31 cellular contexts compared by ENCODE assay signal in genomic region chr3:35832140-35832571, GRCh38.
DNase-seq lines count a peak whose midpoint lies in the region; ATAC-seq and TF ChIP-seq lines count a peak whose summit lies in the region.
"Had no signal": no experiment of that assay in that cellular context is flagged by ENCODE, and none has a peak within 500 bp of the region (broad histone marks: within the 10 kb centered on the region; RNA-seq: fewer than 3 reads in every experiment).

No MANE protein-coding gene starts in this region.

- H3K36me3 ChIP-seq in smooth muscle cell (ENCODE audit: low read depth) (no peaks in the 10 kb centered on the region), mucosa of descending colon (ENCODE audit: low read depth) (no peaks in the 10 kb centered on the region)
- H3K36me3 ChIP-seq: adrenal gland, neutrophil, prostate gland, upper lobe of right lung had no signal

- H3F3A ChIP-seq in smooth muscle cell (ENCODE audit: low read depth), result no peaks in the 10 kb centered on the region

- H3K27ac Mint-ChIP-seq in Calu3 (ENCODE audit: unreplicated experiment) (peak overlapping the region; percentile 76), nephron (peak overlapping the region in 2 of 3 experiments; percentile 49 to 55)
- H3K27ac Mint-ChIP-seq: activated CD4-positive, alpha-beta memory T cell treated with anti-CD3 and anti-CD28 coated beads, Interleukin-2, amount 10 ng/mL, durations not matched to agents 7 days and 5 days; activated naive CD4-positive, alpha-beta T cell treated with anti-CD3 and anti-CD28 coated beads, Interleukin-2, amount 10 ng/mL, durations not matched to agents 7 days and 5 days; activated T-helper 1 cell treated with anti-CD3 and anti-CD28 coated beads, Interleukin-12 subunit alpha, Interleukin-12 subunit beta, Interleukin-2, Interleukin-4 antibody, amounts not matched to agents 30 ng/mL and 10 ng/mL and 1 ng/mL, durations not matched to agents 14 hours and 24 hours and 36 hours; brain; immature natural killer cell; T-helper 17 cell had no signal

- no peak overlapping the region for H3K4me2 ChIP-seq in smooth muscle cell
- H3K4me2 ChIP-seq: KMS-11 had no signal

- no peak for ATAC-seq in mucosa of descending colon
- ATAC-seq: HCT116, sciatic nerve, T-helper 17 cell, upper lobe of right lung had no signal

- no peak overlapping the region for H2AFZ ChIP-seq in smooth muscle cell (ENCODE audit: low read depth)

- BruUV-seq in Calu3 (replicated peaks; lab: Mats Ljungman, UMichigan), result no TSS peak

- intact Hi-C loops in Calu3 (cut with micrococcal nuclease; ENCODE audit: unreplicated experiment) (no loop called here), mucosa of descending colon (cut with DNase I, micrococcal nuclease) (no loop called here)

- peaks cover 13% of the 10 kb centered on the region for H3K27me3 Mint-ChIP-seq in Calu3 (ENCODE audit: unreplicated experiment)
- H3K27me3 Mint-ChIP-seq in nephron (ENCODE audit: low read depth), result no peaks in the 10 kb centered on the region
- H3K27me3 Mint-ChIP-seq: activated CD4-positive, alpha-beta memory T cell treated with anti-CD3 and anti-CD28 coated beads, Interleukin-2, amount 10 ng/mL, durations not matched to agents 7 days and 5 days; activated naive CD4-positive, alpha-beta T cell treated with anti-CD3 and anti-CD28 coated beads, Interleukin-2, amount 10 ng/mL, durations not matched to agents 7 days and 5 days; T-helper 17 cell had no signal

- no peaks in the 10 kb centered on the region for H3K4me1 ChIP-seq in smooth muscle cell (ENCODE audit: low read depth)
- no peaks in the 10 kb centered on the region for H3K4me1 ChIP-seq in mucosa of descending colon (ENCODE audit: low read depth)
- H3K4me1 ChIP-seq: adrenal gland, prostate gland, upper lobe of right lung had no signal

- H3K79me2 ChIP-seq in smooth muscle cell (ENCODE audit: low read depth), result no peaks in the 10 kb centered on the region

- H3K4me1 Mint-ChIP-seq in Calu3 (ENCODE audit: low read depth, unreplicated experiment) (peaks cover 42% of the 10 kb centered on the region), nephron (peaks cover 13% of the 10 kb centered on the region)
- H3K4me1 Mint-ChIP-seq: activated CD4-positive, alpha-beta memory T cell treated with anti-CD3 and anti-CD28 coated beads, Interleukin-2, amount 10 ng/mL, durations not matched to agents 7 days and 5 days; activated naive CD4-positive, alpha-beta T cell treated with anti-CD3 and anti-CD28 coated beads, Interleukin-2, amount 10 ng/mL, durations not matched to agents 7 days and 5 days; immature natural killer cell; T-helper 17 cell had no signal

- H3K9me3 ChIP-seq in smooth muscle cell (replicated peaks; ENCODE audit: low read depth) (no peaks in the 10 kb centered on the region), mucosa of descending colon (no peaks in the 10 kb centered on the region)
- H3K9me3 ChIP-seq: adrenal gland, neutrophil, prostate gland, upper lobe of right lung had no signal

- CTCF ChIA-PET in Calu3 (lab: Charles Lee), result no interaction called here

- H3K9me3 Mint-ChIP-seq in Calu3 (ENCODE audit: low read depth, unreplicated experiment) (no peaks in the 10 kb centered on the region), nephron (no peaks in the 10 kb centered on the region)
- H3K9me3 Mint-ChIP-seq: activated naive CD4-positive, alpha-beta T cell treated with anti-CD3 and anti-CD28 coated beads, Interleukin-2, amount 10 ng/mL, durations not matched to agents 7 days and 5 days; activated T-helper 1 cell treated with anti-CD3 and anti-CD28 coated beads, Interleukin-12 subunit alpha, Interleukin-12 subunit beta, Interleukin-2, Interleukin-4 antibody, amounts not matched to agents 30 ng/mL and 10 ng/mL and 1 ng/mL, durations not matched to agents 14 hours and 24 hours and 36 hours; brain had no signal

- no peaks in the 10 kb centered on the region for H3K36me3 Mint-ChIP-seq in Calu3 (ENCODE audit: insufficient read depth, unreplicated experiment)
- no peaks in the 10 kb centered on the region for H3K36me3 Mint-ChIP-seq in nephron (ENCODE audit: low read depth)
- H3K36me3 Mint-ChIP-seq: activated naive CD4-positive, alpha-beta T cell treated with anti-CD3 and anti-CD28 coated beads, Interleukin-2, amount 10 ng/mL, durations not matched to agents 7 days and 5 days; brain had no signal

- 62% methylated on average over 5 of the region's 5 CpGs for WGBS in smooth muscle cell (ENCODE audit: low lambda C conversion rate)

- H3K27me3 ChIP-seq in smooth muscle cell (ENCODE audit: low read depth), result no peaks in the 10 kb centered on the region
- H3K27me3 ChIP-seq: adrenal gland, neutrophil had no signal

- no peak overlapping the region for H3K9ac ChIP-seq in smooth muscle cell (ENCODE audit: low read depth)
- H3K9ac ChIP-seq: KMS-11 had no signal

- peak; percentile 11 for DNase-seq in Calu3
- DNase-seq in NOMO-1 treated with DMSO at 0.1 percent for 48 hours (lab: John Stamatoyannopoulos, UW; ENCODE audit: unreplicated experiment), result peak; percentile 52
- DNase-seq in choroid plexus epithelial cell (ENCODE audit: low read depth), result peak; percentile 5
- DNase-seq in LoVo (ENCODE audit: low spot score), result no peak
- no peak for DNase-seq in smooth muscle cell (lab: John Stamatoyannopoulos, UW; ENCODE audit: unreplicated experiment)
- DNase-seq in mucosa of descending colon, result no peak
- DNase-seq: activated CD4-positive, alpha-beta memory T cell treated with anti-CD3 and anti-CD28 coated beads, Interleukin-2, amount 10 ng/mL, durations not matched to agents 7 days and 5 days; activated CD8-positive, alpha-beta memory T cell treated with anti-CD3 and anti-CD28 coated beads, Interleukin-2, amount 50 U/mL, for 4 hours; activated naive CD4-positive, alpha-beta T cell treated with anti-CD3 and anti-CD28 coated beads, Interleukin-2, amount 10 ng/mL, durations not matched to agents 7 days and 5 days; adrenal gland; C1 segment of cervical spinal cord; COR-L47; DMS79; GDM1; hypothalamus; immature natural killer cell; NCI-H146; NCI-H2107; stimulated activated CD4-positive, alpha-beta T cell treated with anti-CD3 and anti-CD28 coated beads, Interleukin-15, amount 100 ng/mL, for 24 hours; stimulated activated CD4-positive, alpha-beta T cell treated with anti-CD3 and anti-CD28 coated beads, Interleukin-4, amount 100 ng/mL, for 4 hours; substantia nigra; T-helper 17 cell; upper lobe of right lung had no signal

- H3K4me3 ChIP-seq in choroid plexus epithelial cell (ENCODE audit: low read depth, low read length) (no peak overlapping the region), smooth muscle cell (no peak overlapping the region), mucosa of descending colon (no peak overlapping the region)
- H3K4me3 ChIP-seq: adrenal gland, prostate gland, upper lobe of right lung had no signal

- H3K4me3 Mint-ChIP-seq in Calu3 (ENCODE audit: low read depth, unreplicated experiment) (peak overlapping the region; percentile 18), nephron (no peak overlapping the region)
- H3K4me3 Mint-ChIP-seq: activated CD4-positive, alpha-beta memory T cell treated with anti-CD3 and anti-CD28 coated beads, Interleukin-2, amount 10 ng/mL, durations not matched to agents 7 days and 5 days; activated naive CD4-positive, alpha-beta T cell treated with anti-CD3 and anti-CD28 coated beads, Interleukin-2, amount 10 ng/mL, durations not matched to agents 7 days and 5 days; activated T-helper 1 cell treated with anti-CD3 and anti-CD28 coated beads, Interleukin-12 subunit alpha, Interleukin-12 subunit beta, Interleukin-2, Interleukin-4 antibody, amounts not matched to agents 30 ng/mL and 10 ng/mL and 1 ng/mL, durations not matched to agents 14 hours and 24 hours and 36 hours; brain; immature natural killer cell; T-helper 17 cell had no signal

- H4K20me1 ChIP-seq in smooth muscle cell (ENCODE audit: low read depth), result no peaks in the 10 kb centered on the region

- no peak overlapping the region for H3K27ac ChIP-seq in smooth muscle cell (ENCODE audit: low read depth)
- H3K27ac ChIP-seq: adrenal gland, KMS-11, neutrophil, prostate gland, upper lobe of right lung had no signal

- no peak for TF ChIP-seq CTCF in Calu3 (IDR thresholded peaks at IDR 0.05; ENCODE audit: unreplicated experiment)
- no peak for TF ChIP-seq CTCF in choroid plexus epithelial cell (conservative IDR thresholded peaks at IDR 0.05; ENCODE audit: low read depth, low read length)
- TF ChIP-seq CTCF in nephron (IDR thresholded peaks at IDR 0.05; ENCODE audit: unreplicated experiment in 3 of 3), result no peak
- no peak for TF ChIP-seq CTCF in smooth muscle cell (IDR thresholded peaks at IDR 0.05; ENCODE audit: borderline replicate concordance, insufficient read depth, poor library complexity, severe bottlenecking)
- no peak for TF ChIP-seq CTCF in mucosa of descending colon (IDR thresholded peaks at IDR 0.05)

Comparison
In these comparisons a context has a peak if more than half of its experiments do, and no peak if none do; other contexts are left out.
1. DNase-seq: peak in Calu3 (single experiment), NOMO-1 treated with DMSO at 0.1 percent for 48 hours (single experiment) and choroid plexus epithelial cell (single experiment); none in LoVo (single experiment), smooth muscle cell (single experiment) and mucosa of descending colon (0 of 3).